12 cellular contexts compared by ENCODE assay signal in genomic region chr2:1685957-1686783, GRCh38. TPM values are rescaled to one million over a fixed set of nuclear protein-coding genes. Genes with fewer than 3 reads are reported as not detected.
DNase-seq lines count a peak whose midpoint lies in the region; ATAC-seq and TF ChIP-seq lines count a peak whose summit lies in the region.
"Had no signal": no experiment of that assay in that cellular context is flagged by ENCODE, and none has a peak within 500 bp of the region (broad histone marks: within the 10 kb centered on the region; RNA-seq: fewer than 3 reads in every experiment).

No MANE protein-coding gene starts in this region.

- peak overlapping the region; percentile 35 for H3K27ac Mint-ChIP-seq in type B pancreatic cell
- no peak overlapping the region for H3K27ac Mint-ChIP-seq in activated T-cell treated with anti-CD3 and anti-CD28 coated beads, Interleukin-2, amount 50 U/mL, for 24 hours

- H3K4me3 ChIP-seq in left lung, result no peak overlapping the region
- H3K4me3 ChIP-seq: pancreas, vagina had no signal

- intact Hi-C loops in left lung (cut with DNase I), result no loop called here

- H3K9me3 ChIP-seq in left lung, result no peaks in the 10 kb centered on the region
- H3K9me3 ChIP-seq: pancreas, vagina had no signal

- H3K27ac ChIP-seq in left lung, result no peak overlapping the region
- H3K27ac ChIP-seq: pancreas, vagina had no signal

- H3K27me3 ChIP-seq in left lung, result no peaks in the 10 kb centered on the region
- H3K27me3 ChIP-seq: pancreas, vagina had no signal

- DNase-seq in HS-5 (ENCODE audit: low read depth) (peak; percentile 5), astrocyte of the hippocampus (ENCODE audit: low read depth, low spot score) (peak; percentile 85), left lung (no peak), type B pancreatic cell (ENCODE audit: extremely low spot score, unreplicated experiment) (no peak), OCI-M1 (lab: John Stamatoyannopoulos, UW) (no peak)
- no peak for DNase-seq in activated T-cell treated with anti-CD3 and anti-CD28 coated beads, Interleukin-2, amount 50 U/mL, for 24 hours
- DNase-seq: GF-D8, NCI-H2081, pancreas, SIG-M5 had no signal

- H3K4me1 ChIP-seq in left lung, result no peaks in the 10 kb centered on the region
- H3K4me1 ChIP-seq: pancreas, vagina had no signal

- no peaks in the 10 kb centered on the region for H3K9me3 Mint-ChIP-seq in type B pancreatic cell
- no peaks in the 10 kb centered on the region for H3K9me3 Mint-ChIP-seq in activated T-cell treated with anti-CD3 and anti-CD28 coated beads, Interleukin-2, amount 50 U/mL, for 24 hours

- no peak overlapping the region for H3K4me3 Mint-ChIP-seq in type B pancreatic cell
- H3K4me3 Mint-ChIP-seq in activated T-cell treated with anti-CD3 and anti-CD28 coated beads, Interleukin-2, amount 50 U/mL, for 24 hours, result no peak overlapping the region

- H3K27me3 Mint-ChIP-seq in type B pancreatic cell, result no peaks in the 10 kb centered on the region
- no peaks in the 10 kb centered on the region for H3K27me3 Mint-ChIP-seq in activated T-cell treated with anti-CD3 and anti-CD28 coated beads, Interleukin-2, amount 50 U/mL, for 24 hours

- peaks cover 23% of the 10 kb centered on the region for H3K4me1 Mint-ChIP-seq in type B pancreatic cell (ENCODE audit: unreplicated experiment)
- H3K4me1 Mint-ChIP-seq in activated T-cell treated with anti-CD3 and anti-CD28 coated beads, Interleukin-2, amount 50 U/mL, for 24 hours (ENCODE audit: low read depth), result no peaks in the 10 kb centered on the region

- ATAC-seq in left lung, result peak; percentile 24
- ATAC-seq in GM21619 (IDR thresholded peaks at IDR 0.05; ENCODE audit: unreplicated experiment), result no peak
- ATAC-seq: pancreas had no signal

- TF ChIP-seq CTCF in left lung (IDR thresholded peaks at IDR 0.05) (no peak), type B pancreatic cell (conservative IDR thresholded peaks at IDR 0.05) (no peak)

- peaks cover 18% of the 10 kb centered on the region for H3K36me3 Mint-ChIP-seq in type B pancreatic cell
- no peaks in the 10 kb centered on the region for H3K36me3 Mint-ChIP-seq in activated T-cell treated with anti-CD3 and anti-CD28 coated beads, Interleukin-2, amount 50 U/mL, for 24 hours (ENCODE audit: low read depth)

- peaks cover 0 to 4% of the 10 kb centered on the region in 2 donors for H3K36me3 ChIP-seq in left lung
- H3K36me3 ChIP-seq: pancreas had no signal

RNA-seq across cellular contexts. Expression of gene PXDN, which starts 58.1 kb away (rescaled TPM):
- 100 to 1,000 TPM in 1 of 2 donors, 10 to 100 TPM in 1; 44.8 to 116 TPM for total RNA-seq in left lung
- 58.4 and 150 TPM in 2 replicates for total RNA-seq in type B pancreatic cell (ENCODE audit: low replicate concordance)

Comparison
In these comparisons a context has a peak if more than half of its experiments do, and no peak if none do; other contexts are left out.
1. DNase-seq: peak in HS-5 (single experiment) and astrocyte of the hippocampus (single experiment); none in left lung (0 of 2), type B pancreatic cell (single experiment), OCI-M1 (single experiment) and activated T-cell treated with anti-CD3 and anti-CD28 coated beads, Interleukin-2, amount 50 U/mL, for 24 hours (single experiment).